ENCODE assay signal across 17 cellular contexts in genomic region chr11:74839971-74840370, GRCh38.
"Had no signal": no experiment of that assay in that cellular context is flagged by ENCODE, and none has a peak within 500 bp of the region (broad histone marks: within the 10 kb centered on the region; RNA-seq: fewer than 3 reads in every experiment).

No MANE protein-coding gene starts in this region.

- H3K4me3 ChIP-seq: psoas muscle, right lobe of liver, spleen, testis had no signal

- DNase-seq: activated CD4-positive, alpha-beta T cell treated with anti-CD3 and anti-CD28 coated beads for 36 hours; activated CD8-positive, alpha-beta T cell treated with anti-CD3 and anti-CD28 coated beads, Interleukin-2, amount 10 ng/mL, durations not matched to agents 7 days and 5 days; activated naive CD4-positive, alpha-beta T cell; aorta; effector CD8-positive, alpha-beta T cell; hypothalamus; kidney glomerular epithelial cell; nucleus accumbens; psoas muscle; right lobe of liver; spleen; stimulated activated naive CD8-positive, alpha-beta T cell treated with anti-CD3 and anti-CD28 coated beads, Interleukin-15, amount 100 ng/mL, for 72 hours; testis had no signal

- H3K9me3 ChIP-seq: psoas muscle, right lobe of liver, spleen, testis had no signal

- H3K4me1 ChIP-seq: psoas muscle, testis had no signal

- H3K27me3 ChIP-seq: right lobe of liver, spleen, testis had no signal

- H3K27ac Mint-ChIP-seq: activated CD4-positive, alpha-beta T cell treated with anti-CD3 and anti-CD28 coated beads for 36 hours; activated CD8-positive, alpha-beta T cell treated with anti-CD3 and anti-CD28 coated beads, Interleukin-2, amount 10 ng/mL, durations not matched to agents 7 days and 5 days; activated T-helper 1 cell treated with anti-CD3 and anti-CD28 coated beads, Interleukin-12 subunit alpha, Interleukin-12 subunit beta, Interleukin-2, Interleukin-4 antibody, amounts not matched to agents 30 ng/mL and 10 ng/mL and 1 ng/mL, durations not matched to agents 14 hours and 24 hours and 36 hours; mesothelial cell of epicardium had no signal

- H3K9me3 Mint-ChIP-seq: activated T-helper 1 cell treated with anti-CD3 and anti-CD28 coated beads, Interleukin-12 subunit alpha, Interleukin-12 subunit beta, Interleukin-2, Interleukin-4 antibody, amounts not matched to agents 30 ng/mL and 10 ng/mL and 1 ng/mL, durations not matched to agents 14 hours and 24 hours and 36 hours; mesothelial cell of epicardium; stimulated activated naive CD8-positive, alpha-beta T cell treated with anti-CD3 and anti-CD28 coated beads, Interleukin-15, amount 100 ng/mL, for 72 hours had no signal

- H3K27ac ChIP-seq: epithelial cell of prostate, psoas muscle, right lobe of liver, spleen, testis, VCaP had no signal

- ATAC-seq: activated CD4-positive, alpha-beta T cell treated with anti-CD3 and anti-CD28 coated beads for 36 hours; activated CD8-positive, alpha-beta T cell treated with anti-CD3 and anti-CD28 coated beads, Interleukin-2, amount 10 ng/mL, durations not matched to agents 7 days and 5 days; psoas muscle; stimulated activated naive CD8-positive, alpha-beta T cell treated with anti-CD3 and anti-CD28 coated beads, Interleukin-15, amount 100 ng/mL, for 72 hours had no signal

- H3K27me3 Mint-ChIP-seq: activated CD4-positive, alpha-beta T cell treated with anti-CD3 and anti-CD28 coated beads for 36 hours; stimulated activated naive CD8-positive, alpha-beta T cell treated with anti-CD3 and anti-CD28 coated beads, Interleukin-15, amount 100 ng/mL, for 72 hours had no signal

- H3K4me1 Mint-ChIP-seq: activated CD4-positive, alpha-beta T cell treated with anti-CD3 and anti-CD28 coated beads for 36 hours; mesothelial cell of epicardium; stimulated activated naive CD8-positive, alpha-beta T cell treated with anti-CD3 and anti-CD28 coated beads, Interleukin-15, amount 100 ng/mL, for 72 hours had no signal

- H3K4me3 Mint-ChIP-seq: activated CD4-positive, alpha-beta T cell treated with anti-CD3 and anti-CD28 coated beads for 36 hours; activated CD8-positive, alpha-beta T cell treated with anti-CD3 and anti-CD28 coated beads, Interleukin-2, amount 10 ng/mL, durations not matched to agents 7 days and 5 days; activated T-helper 1 cell treated with anti-CD3 and anti-CD28 coated beads, Interleukin-12 subunit alpha, Interleukin-12 subunit beta, Interleukin-2, Interleukin-4 antibody, amounts not matched to agents 30 ng/mL and 10 ng/mL and 1 ng/mL, durations not matched to agents 14 hours and 24 hours and 36 hours; mesothelial cell of epicardium; stimulated activated naive CD8-positive, alpha-beta T cell treated with anti-CD3 and anti-CD28 coated beads, Interleukin-15, amount 100 ng/mL, for 72 hours had no signal
